ENCODE assay signal across 1 cellular context in the genomic region with DNA sequence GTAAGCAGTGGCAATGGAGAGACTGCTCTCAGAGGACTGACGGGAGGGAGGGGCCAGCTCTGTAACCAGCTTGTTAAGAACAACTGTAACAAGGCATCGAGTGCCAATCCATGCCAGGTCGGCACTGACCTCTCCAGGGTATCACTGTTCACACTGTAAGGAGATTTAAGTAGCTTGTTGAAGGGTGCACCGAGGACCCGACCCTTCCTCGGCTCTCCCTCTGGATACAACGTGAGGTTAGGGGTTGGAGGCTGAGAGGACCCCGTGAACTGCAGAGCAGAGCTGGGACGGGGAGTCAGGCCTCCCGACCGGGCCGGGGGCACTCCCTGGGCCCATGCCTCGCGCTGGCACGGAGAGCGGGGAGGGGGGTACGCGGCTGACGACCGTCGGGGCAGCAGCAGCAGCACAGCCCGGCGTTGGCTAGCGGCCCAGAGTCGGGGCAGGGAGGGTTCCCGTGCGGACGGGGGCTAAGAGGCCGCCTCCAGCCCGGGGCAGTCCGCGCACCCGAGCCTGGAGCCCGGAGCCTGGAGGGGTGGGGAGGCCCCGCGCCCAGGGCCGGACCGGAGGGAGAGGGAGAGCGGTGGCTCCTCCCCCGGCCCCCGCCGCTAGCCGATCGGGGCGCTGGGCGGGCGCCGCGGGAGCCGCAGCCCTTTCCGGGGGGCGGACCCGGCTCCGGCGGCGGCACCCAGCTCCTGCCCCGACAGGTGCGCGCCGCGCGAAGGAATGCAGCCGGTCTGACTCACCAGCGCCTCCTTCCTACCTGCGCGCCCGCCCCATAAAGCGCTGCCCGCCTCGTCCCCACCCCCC.
TF ChIP-seq lines count a peak whose summit lies in the region.

A gene (plus strand): TSS at position 804 of the 807 bp plus-strand sequence. CDS start 3,245 bp downstream, outside the sequence.

TF ChIP-seq in HEK293, 187 proteins besides CTCF, POLR2A, EP300 and RAD21 (continued from another document):
- TF ChIP-seq, protein P1, sequence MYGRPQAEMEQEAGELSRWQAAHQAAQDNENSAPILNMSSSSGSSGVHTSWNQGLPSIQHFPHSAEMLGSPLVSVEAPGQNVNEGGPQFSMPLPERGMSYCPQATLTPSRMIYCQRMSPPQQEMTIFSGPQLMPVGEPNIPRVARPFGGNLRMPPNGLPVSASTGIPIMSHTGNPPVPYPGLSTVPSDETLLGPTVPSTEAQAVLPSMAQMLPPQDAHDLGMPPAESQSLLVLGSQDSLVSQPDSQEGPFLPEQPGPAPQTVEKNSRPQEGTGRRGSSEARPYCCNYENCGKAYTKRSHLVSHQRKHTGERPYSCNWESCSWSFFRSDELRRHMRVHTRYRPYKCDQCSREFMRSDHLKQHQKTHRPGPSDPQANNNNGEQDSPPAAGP (tag by site-specific recombination; IDR thresholded peaks at IDR 0.05): 0 out of 2 replicates have a peak, but pooled peaks have one; percentile 29
- TF ChIP-seq, protein P2, sequence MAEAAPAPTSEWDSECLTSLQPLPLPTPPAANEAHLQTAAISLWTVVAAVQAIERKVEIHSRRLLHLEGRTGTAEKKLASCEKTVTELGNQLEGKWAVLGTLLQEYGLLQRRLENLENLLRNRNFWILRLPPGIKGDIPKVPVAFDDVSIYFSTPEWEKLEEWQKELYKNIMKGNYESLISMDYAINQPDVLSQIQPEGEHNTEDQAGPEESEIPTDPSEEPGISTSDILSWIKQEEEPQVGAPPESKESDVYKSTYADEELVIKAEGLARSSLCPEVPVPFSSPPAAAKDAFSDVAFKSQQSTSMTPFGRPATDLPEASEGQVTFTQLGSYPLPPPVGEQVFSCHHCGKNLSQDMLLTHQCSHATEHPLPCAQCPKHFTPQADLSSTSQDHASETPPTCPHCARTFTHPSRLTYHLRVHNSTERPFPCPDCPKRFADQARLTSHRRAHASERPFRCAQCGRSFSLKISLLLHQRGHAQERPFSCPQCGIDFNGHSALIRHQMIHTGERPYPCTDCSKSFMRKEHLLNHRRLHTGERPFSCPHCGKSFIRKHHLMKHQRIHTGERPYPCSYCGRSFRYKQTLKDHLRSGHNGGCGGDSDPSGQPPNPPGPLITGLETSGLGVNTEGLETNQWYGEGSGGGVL (tag by site-specific recombination; IDR thresholded peaks at IDR 0.05): peak; percentile 94
- no peak for TF ChIP-seq ZNF843 (tag by site-specific recombination; IDR thresholded peaks at IDR 0.05)
- 0 out of 2 replicates have a peak, but pooled peaks have one; percentile 28 for TF ChIP-seq ZSCAN30 (tag by site-specific recombination; IDR thresholded peaks at IDR 0.05)
- TF ChIP-seq ZNF785 (tag by site-specific recombination; IDR thresholded peaks at IDR 0.05): no peak
- no peak; the same call in 1 of the 2 replicates for TF ChIP-seq ZBTB48 (tag by site-specific recombination; IDR thresholded peaks at IDR 0.05)
- TF ChIP-seq, protein P3, sequence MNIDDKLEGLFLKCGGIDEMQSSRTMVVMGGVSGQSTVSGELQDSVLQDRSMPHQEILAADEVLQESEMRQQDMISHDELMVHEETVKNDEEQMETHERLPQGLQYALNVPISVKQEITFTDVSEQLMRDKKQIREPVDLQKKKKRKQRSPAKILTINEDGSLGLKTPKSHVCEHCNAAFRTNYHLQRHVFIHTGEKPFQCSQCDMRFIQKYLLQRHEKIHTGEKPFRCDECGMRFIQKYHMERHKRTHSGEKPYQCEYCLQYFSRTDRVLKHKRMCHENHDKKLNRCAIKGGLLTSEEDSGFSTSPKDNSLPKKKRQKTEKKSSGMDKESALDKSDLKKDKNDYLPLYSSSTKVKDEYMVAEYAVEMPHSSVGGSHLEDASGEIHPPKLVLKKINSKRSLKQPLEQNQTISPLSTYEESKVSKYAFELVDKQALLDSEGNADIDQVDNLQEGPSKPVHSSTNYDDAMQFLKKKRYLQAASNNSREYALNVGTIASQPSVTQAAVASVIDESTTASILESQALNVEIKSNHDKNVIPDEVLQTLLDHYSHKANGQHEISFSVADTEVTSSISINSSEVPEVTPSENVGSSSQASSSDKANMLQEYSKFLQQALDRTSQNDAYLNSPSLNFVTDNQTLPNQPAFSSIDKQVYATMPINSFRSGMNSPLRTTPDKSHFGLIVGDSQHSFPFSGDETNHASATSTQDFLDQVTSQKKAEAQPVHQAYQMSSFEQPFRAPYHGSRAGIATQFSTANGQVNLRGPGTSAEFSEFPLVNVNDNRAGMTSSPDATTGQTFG (tag by site-specific recombination; IDR thresholded peaks at IDR 0.05; ENCODE audit: borderline replicate concordance): no peak
- no peak for TF ChIP-seq ZFP69B (tag by site-specific recombination; IDR thresholded peaks at IDR 0.05)
- 0 out of 2 replicates have a peak, but pooled peaks have one; percentile 9 for TF ChIP-seq GLIS2 (tag by site-specific recombination; IDR thresholded peaks at IDR 0.05)
TF ChIP-seq in HEK293: peak in this region for 18.
